In genomic region chr16:48887646-48888045, GRCh38 we compare ENCODE assay signal across 9 cellular contexts.
"Had no signal": no experiment of that assay in that cellular context is flagged by ENCODE, and none has a peak within 500 bp of the region (broad histone marks: within the 10 kb centered on the region; RNA-seq: fewer than 3 reads in every experiment).

No MANE protein-coding gene starts in this region.

- H3K4me3 ChIP-seq: GM23248, HAP-1, K562 had no signal

- H3K9me3 ChIP-seq: HAP-1 had no signal

- H3K4me1 ChIP-seq: HAP-1 had no signal

- H3K36me3 ChIP-seq: HAP-1 had no signal

- H3K27ac ChIP-seq: GM23248, HL-60 had no signal

- ATAC-seq: HCT116, K562 had no signal

- DNase-seq: GM23248, GOT3, H7, HFFc6, IMR-90 had no signal
